In the genomic region with DNA sequence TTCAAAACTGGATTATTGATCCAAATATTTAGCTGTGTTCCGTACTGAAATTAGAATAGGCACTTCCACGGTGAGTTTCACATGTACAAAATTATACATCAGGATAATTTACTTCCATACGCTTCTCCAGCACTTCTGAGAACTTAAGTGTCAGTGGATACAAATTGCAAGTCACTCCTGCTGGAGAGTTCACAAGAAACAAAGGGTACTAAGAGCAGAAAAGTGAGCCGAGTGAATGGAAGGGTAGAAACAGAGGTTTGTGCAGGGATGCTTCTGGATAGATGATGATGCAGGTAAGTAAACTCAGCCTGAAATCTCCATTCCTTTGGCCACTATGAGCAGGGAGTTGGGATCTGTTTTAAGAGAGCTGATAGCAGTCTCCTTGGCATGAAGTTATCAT, we compare ENCODE assay signal across 8 cellular contexts. TPM values are rescaled to one million over a fixed set of nuclear protein-coding genes. Genes with fewer than 3 reads are reported as not detected.
DNase-seq lines count a peak whose midpoint lies in the region; ATAC-seq, FAIRE-seq and TF ChIP-seq lines count a peak whose summit lies in the region.
"Not testable (repeated sequence)": the region's sequence is repeated elsewhere in the genome, so short reads cannot be mapped to it uniquely, and the experiment has no call there.

No MANE protein-coding gene starts in this region.

- H3K79me2 ChIP-seq in ACC112 (ENCODE audit: control insufficient read depth, insufficient read depth, low read length, unreplicated experiment) (peaks cover 20% of the 10 kb centered on the region), DOHH2 (ENCODE audit: control insufficient read depth, low read length) (peaks cover 27% of the 10 kb centered on the region), HepG2 (ENCODE audit: insufficient read depth, low read length) (peaks cover 20% of the 10 kb centered on the region), osteoblast (ENCODE audit: insufficient read depth, low read length) (peaks cover 19% of the 10 kb centered on the region), smooth muscle cell (ENCODE audit: low read depth) (peaks cover 20% of the 10 kb centered on the region)

- TF ChIP-seq RAD21 in HepG2 (CRISPR knock-in tag; IDR thresholded peaks at IDR 0.05), result not testable (repeated sequence)

- H3F3A ChIP-seq in DOHH2 (ENCODE audit: control insufficient read depth, insufficient read depth), result peaks cover 23% of the 10 kb centered on the region
- H3F3A ChIP-seq in smooth muscle cell (ENCODE audit: low read depth), result not testable (repeated sequence)

- not testable (repeated sequence) for BruUV-seq in HepG2 (replicated peaks; lab: Mats Ljungman, UMichigan)

- H3K36me3 ChIP-seq in ACC112 (ENCODE audit: insufficient read depth, low read length); DOHH2 (ENCODE audit: control insufficient read depth, low read length); SK-N-MC (ENCODE audit: insufficient read depth, low read length); HepG2 (replicated peaks in 1 of 2; ENCODE audit: control insufficient read depth in 1 of 2, insufficient read depth in 2 of 2, low read length in 2 of 2); osteoblast (ENCODE audit: insufficient read depth, low read length); smooth muscle cell (ENCODE audit: low read depth): not testable (repeated sequence)

- H3K9me3 ChIP-seq in DOHH2 (ENCODE audit: control insufficient read depth, insufficient read depth, low read length); SK-N-MC (ENCODE audit: low read depth, low read length); HepG2 (ENCODE audit: low read length); osteoblast (ENCODE audit: low read depth, low read length); smooth muscle cell (replicated peaks; ENCODE audit: low read depth): not testable (repeated sequence)

- DNase-seq in SK-N-MC (ENCODE audit: low read depth, low spot score); HepG2 (ENCODE audit: low spot score); osteoblast (ENCODE audit: insufficient read length, low spot score, missing footprints); smooth muscle cell (lab: John Stamatoyannopoulos, UW; ENCODE audit: unreplicated experiment): not testable (repeated sequence)
- peak; percentile 32 to 58 for DNase-seq in erythroblast (lab: John Stamatoyannopoulos, UW)

- not testable (repeated sequence) for FAIRE-seq in HepG2 (lab: Jason Lieb, UNC)

- TF ChIP-seq POLR2A in erythroblast (IDR thresholded peaks at IDR 0.05; ENCODE audit: low read length); HepG2 (IDR thresholded peaks at IDR 0.05; ENCODE audit: insufficient read depth in 1 of 2, low read depth in 2 of 2, low read length in 2 of 2): not testable (repeated sequence)

- H3K27ac Mint-ChIP-seq in activated naive CD4-positive, alpha-beta T cell treated with anti-CD3 and anti-CD28 coated beads, Interleukin-2, amount 50 U/mL, for 24 hours, result peak overlapping the region; percentile 1

- intact Hi-C loops in HepG2 (cut with micrococcal nuclease; ENCODE audit: unreplicated experiment), result loop anchor here (5.0 kb wide), 1 partner anchor 101 kb away; no protein-coding TSS in a partner anchor

- not testable (repeated sequence) for H3K4me1 ChIP-seq in ACC112 (ENCODE audit: control insufficient read depth, insufficient read depth, low read length, unreplicated experiment); smooth muscle cell (ENCODE audit: low read depth)
- H3K4me1 ChIP-seq in DOHH2 (ENCODE audit: control insufficient read depth, low read length) (peaks cover 15% of the 10 kb centered on the region), HepG2 (ENCODE audit: insufficient read depth, low read length) (peaks cover 18% of the 10 kb centered on the region), osteoblast (ENCODE audit: insufficient read depth, low read length) (peaks cover 11% of the 10 kb centered on the region)

- peak overlapping the region; percentile 75 for H3K4me2 ChIP-seq in DOHH2 (ENCODE audit: low read length)
- not testable (repeated sequence) for H3K4me2 ChIP-seq in HepG2 (ENCODE audit: low read depth, low read length); osteoblast (ENCODE audit: insufficient read depth, low read length); smooth muscle cell

- in situ Hi-C loops in HepG2 (cut with HindIII; ENCODE audit: extremely low pct_ligation_motif_present, low pct_unique_long_range_greater_than_20kb), result not testable (repeated sequence)

- not testable (repeated sequence) for H3K4me3 Mint-ChIP-seq in activated naive CD4-positive, alpha-beta T cell treated with anti-CD3 and anti-CD28 coated beads, Interleukin-2, amount 50 U/mL, for 24 hours

- ATAC-seq in HepG2, result not testable (repeated sequence)

- H3K9ac ChIP-seq in SK-N-MC (ENCODE audit: insufficient read length), result peak overlapping the region; percentile 47
- not testable (repeated sequence) for H3K9ac ChIP-seq in HepG2 (ENCODE audit: insufficient read depth, low read depth, low read length); smooth muscle cell (ENCODE audit: low read depth)

- peak overlapping the region; percentile 90 for H2AFZ ChIP-seq in ACC112 (ENCODE audit: low read length, unreplicated experiment)
- peak overlapping the region; percentile 42 for H2AFZ ChIP-seq in HepG2 (ENCODE audit: low read length)
- H2AFZ ChIP-seq in osteoblast (ENCODE audit: low read length), result peak overlapping the region; percentile 72
- H2AFZ ChIP-seq in smooth muscle cell (ENCODE audit: low read depth), result peak overlapping the region; percentile 91

- not testable (repeated sequence) for H4K20me1 ChIP-seq in DOHH2 (ENCODE audit: control insufficient read depth, insufficient read depth, low read depth, low read length); HepG2 (ENCODE audit: insufficient read depth, low read length)
- H4K20me1 ChIP-seq in osteoblast (ENCODE audit: insufficient read depth, low read length), result peaks cover 16% of the 10 kb centered on the region
- H4K20me1 ChIP-seq in smooth muscle cell (ENCODE audit: low read depth), result peaks cover 20% of the 10 kb centered on the region

- POLR2A ChIA-PET in HepG2 (lab: Yijun Ruan, JAX), result not testable (repeated sequence)

- WGBS in HepG2 (ENCODE audit: low lambda C conversion rate), result 30% methylated on average over 4 of the region's 4 CpGs
- WGBS in smooth muscle cell (ENCODE audit: low lambda C conversion rate), result 86% methylated on average over 4 of the region's 4 CpGs

- not testable (repeated sequence) for TF ChIP-seq CTCF in DOHH2 (IDR thresholded peaks at IDR 0.05; ENCODE audit: low read depth, low read length, poor library complexity, severe bottlenecking); HepG2 (CRISPR knock-in tag; IDR thresholded peaks at IDR 0.05); osteoblast (IDR thresholded peaks at IDR 0.05; ENCODE audit: extremely low read depth, low read depth, low read length); smooth muscle cell (IDR thresholded peaks at IDR 0.05; ENCODE audit: borderline replicate concordance, insufficient read depth, poor library complexity, severe bottlenecking)

- H3K4me1 Mint-ChIP-seq in activated naive CD4-positive, alpha-beta T cell treated with anti-CD3 and anti-CD28 coated beads, Interleukin-2, amount 50 U/mL, for 24 hours, result peaks cover 16% of the 10 kb centered on the region

- H3K4me3 ChIP-seq in ACC112 (ENCODE audit: low read depth, low read length), result peak overlapping the region; percentile 91
- H3K4me3 ChIP-seq in DOHH2 (ENCODE audit: low read length); SK-N-MC; HepG2 (replicated peaks in 1 of 3; ENCODE audit: insufficient read depth in 1 of 3, low read depth in 2 of 3, low read length in 3 of 3); osteoblast (ENCODE audit: insufficient read depth, low read length); smooth muscle cell: not testable (repeated sequence)

- not testable (repeated sequence) for TF ChIP-seq EP300 in HepG2 (IDR thresholded peaks at IDR 0.05; ENCODE audit: low read depth in 2 of 2, low read length in 2 of 2); HepG2 (CRISPR knock-in tag; IDR thresholded peaks at IDR 0.05; ENCODE audit: borderline replicate concordance)

- not testable (repeated sequence) for H3K27me3 Mint-ChIP-seq in activated naive CD4-positive, alpha-beta T cell treated with anti-CD3 and anti-CD28 coated beads, Interleukin-2, amount 50 U/mL, for 24 hours

- not testable (repeated sequence) for H3K9me3 Mint-ChIP-seq in activated naive CD4-positive, alpha-beta T cell treated with anti-CD3 and anti-CD28 coated beads, Interleukin-2, amount 50 U/mL, for 24 hours

- CTCF ChIA-PET in HepG2 (lab: Yijun Ruan, JAX; ENCODE audit: low intra/inter-chr PET ratio, low total read pairs), result not testable (repeated sequence)

- not testable (repeated sequence) for H3K9me2 ChIP-seq in DOHH2 (replicated peaks; ENCODE audit: control insufficient read depth, low read length)

- H3K27me3 ChIP-seq in ACC112 (ENCODE audit: insufficient read depth, low read length); DOHH2 (ENCODE audit: control insufficient read depth, low read length); HepG2 (ENCODE audit: control insufficient read depth in 1 of 2, insufficient read depth in 2 of 2, low read length in 2 of 2); osteoblast (ENCODE audit: insufficient read depth, low read length); smooth muscle cell (ENCODE audit: low read depth): not testable (repeated sequence)

- H3K36me3 Mint-ChIP-seq in activated naive CD4-positive, alpha-beta T cell treated with anti-CD3 and anti-CD28 coated beads, Interleukin-2, amount 50 U/mL, for 24 hours, result not testable (repeated sequence)

- H3K27ac ChIP-seq in ACC112 (ENCODE audit: low read depth, low read length) (peak overlapping the region; percentile 87; the same call in 1 of the 2 replicates), SK-N-MC (0 out of 2 replicates have a peak overlapping the region, but pooled peaks have one; percentile 13)
- H3K27ac ChIP-seq in DOHH2 (ENCODE audit: low read depth, low read length); HepG2 (ENCODE audit: extremely low read length, insufficient read depth, low read length); osteoblast (ENCODE audit: low read depth, low read length); smooth muscle cell (ENCODE audit: low read depth): not testable (repeated sequence)

RNA-seq across cellular contexts. Expression of gene KMT2C, which starts 2.2 kb away (rescaled TPM):
- 14.4 and 22.9 TPM in 2 replicates for total RNA-seq in HepG2 (2016; rRNA removed; fragmentation: Illumina TruSeq; extraction: Trizol)
- total RNA-seq in HepG2 (2016; cell fraction: cytosol; rRNA removed; fragmentation: Illumina TruSeq; extraction: Trizol; ENCODE audit: low read depth), result 27.0 and 27.7 TPM in 2 replicates
- total RNA-seq in HepG2 (2016; cell fraction: insoluble cytoplasmic fraction; rRNA removed; fragmentation: Illumina TruSeq; extraction: Trizol), result 14.4 and 19.1 TPM in 2 replicates
- total RNA-seq in HepG2 (2016; cell fraction: membrane; rRNA removed; fragmentation: Illumina TruSeq; extraction: Trizol), result 17.0 and 21.9 TPM in 2 replicates
- 48.1 and 51.6 TPM in 2 replicates for total RNA-seq in HepG2 (2016; cell fraction: nucleus; rRNA removed; fragmentation: Illumina TruSeq; extraction: Trizol)
- 7.1 and 7.5 TPM in 2 replicates for polyA plus RNA-seq in HepG2 (2011; rRNA removed)
- polyA plus RNA-seq in HepG2 (2011; cell fraction: cytosol; rRNA removed), result 4.1 and 6.3 TPM in 2 replicates
- 15.2 and 17.5 TPM in 2 replicates for polyA plus RNA-seq in HepG2 (2011; cell fraction: nucleus; rRNA removed)
- 11.9 and 12.7 TPM in 2 replicates for polyA plus RNA-seq in HepG2 (2012)
- polyA plus RNA-seq in HepG2 (2016; cell fraction: cytosol; fragmentation: Illumina TruSeq; extraction: Trizol; ENCODE audit: low read depth), result 0.25 and 0.36 TPM in 2 replicates
- 5.8 and 7.4 TPM in 2 replicates for polyA plus RNA-seq in HepG2 (2016; cell fraction: insoluble cytoplasmic fraction; fragmentation: Illumina TruSeq; extraction: Trizol; ENCODE audit: low read depth)
- 0.54 and 1.00 TPM in 2 replicates for polyA plus RNA-seq in HepG2 (2016; cell fraction: membrane; fragmentation: Illumina TruSeq; extraction: Trizol; ENCODE audit: low read depth)
- 14.9 and 20.0 TPM in 2 replicates for polyA plus RNA-seq in HepG2 (2016; cell fraction: nucleus; fragmentation: Illumina TruSeq; extraction: Trizol; ENCODE audit: insufficient read depth, low read depth)
- 22.0 and 25.5 TPM in 2 replicates for polyA minus RNA-seq in HepG2 (2011; rRNA and poly(A)+ RNA removed; ENCODE audit: low replicate concordance)
- 17.4 and 19.6 TPM in 2 replicates for polyA minus RNA-seq in HepG2 (2011; cell fraction: cytosol; rRNA and poly(A)+ RNA removed)
- 87.2 and 102 TPM in 2 replicates for polyA minus RNA-seq in HepG2 (2011; cell fraction: nucleus; rRNA and poly(A)+ RNA removed)
- total RNA-seq in osteoblast, result 36.2 and 43.0 TPM in 2 replicates
- total RNA-seq in smooth muscle cell, result 28.3 and 36.7 TPM in 2 replicates
- 10.1 and 16.4 TPM in 2 replicates for polyA plus RNA-seq in smooth muscle cell
